In the genomic region with DNA sequence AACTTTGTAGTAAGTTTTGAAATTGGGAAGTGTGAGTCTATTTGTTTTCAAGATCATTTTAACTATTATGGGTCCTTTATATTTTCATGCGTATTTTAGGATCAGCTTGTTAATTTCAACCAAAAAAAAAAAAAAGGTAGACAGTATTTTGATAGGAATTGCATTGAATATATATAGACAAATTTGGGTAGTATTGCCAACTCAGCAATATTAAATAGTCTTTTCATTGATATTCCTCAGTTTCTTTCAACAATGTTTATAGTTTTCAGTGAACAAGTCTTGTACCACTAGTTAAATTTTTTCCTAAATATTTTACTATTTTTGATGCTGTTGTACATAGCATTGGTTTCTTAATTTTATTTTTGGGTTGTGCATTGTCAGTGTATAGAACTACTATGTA, we compare ENCODE assay signal across 7 cellular contexts.
"Had no signal": no experiment of that assay in that cellular context is flagged by ENCODE, and none has a peak within 500 bp of the region (broad histone marks: within the 10 kb centered on the region; RNA-seq: fewer than 3 reads in every experiment).

No MANE protein-coding gene starts in this region.

- H3K4me2 ChIP-seq: GM23338 had no signal

- H3K36me3 ChIP-seq: HAP-1 had no signal

- H3K27ac ChIP-seq: HL-60 had no signal

- ATAC-seq: GM23338, HCT116 had no signal

- H3K9me3 ChIP-seq: HAP-1 had no signal

- DNase-seq: H7, HFFc6, KG1 had no signal

- H3K4me3 ChIP-seq: GM23338, HAP-1 had no signal

- H3K4me1 ChIP-seq: HAP-1 had no signal

- H2AFZ ChIP-seq: GM23338 had no signal
